In genomic region chr22:20102203-20102780, GRCh38 we compare ENCODE assay signal across 12 cellular contexts. TPM values are rescaled to one million over a fixed set of nuclear protein-coding genes. Genes with fewer than 3 reads are reported as not detected.
DNase-seq lines count a peak whose midpoint lies in the region; ATAC-seq, FAIRE-seq and TF ChIP-seq lines count a peak whose summit lies in the region.
"Had no signal": no experiment of that assay in that cellular context is flagged by ENCODE, and none has a peak within 500 bp of the region (broad histone marks: within the 10 kb centered on the region; RNA-seq: fewer than 3 reads in every experiment).

No MANE protein-coding gene starts in this region.

- H4K20me1 ChIP-seq in H1 (replicated peaks in 1 of 2; ENCODE audit: control insufficient read depth in 1 of 2, insufficient read depth in 2 of 2, low read length in 2 of 2) (peaks cover 14 to 44% of the 10 kb centered on the region in 2 experiments), osteoblast (ENCODE audit: insufficient read depth, low read length) (peaks cover 24% of the 10 kb centered on the region), hepatocyte (ENCODE audit: insufficient read depth, poor library complexity, severe bottlenecking) (no peaks in the 10 kb centered on the region)

- POLR2A ChIA-PET in H1 (lab: Charles Lee; ENCODE audit: partially characterized antibody) = interaction anchor here (22.7 to 29.4 kb wide), 2 partner anchors 7 to 9 kb away, joined by 598 read pairs; partner anchors contain the start of genes RANBP1 and TRMT2A

- TF ChIP-seq CTCF in VCaP (conservative IDR thresholded peaks at IDR 0.05) (peak; percentile 28), H1 (IDR thresholded peaks at IDR 0.05; ENCODE audit: control extremely low read depth in 1 of 3, insufficient read depth in 1 of 3, low read depth in 1 of 3, low read length in 3 of 3) (peak; percentile 30 to 45 (median 32)), osteoblast (IDR thresholded peaks at IDR 0.05; ENCODE audit: extremely low read depth, low read depth, low read length) (no peak), hepatocyte (IDR thresholded peaks at IDR 0.05; ENCODE audit: poor library complexity) (no peak)

- H2BK20ac ChIP-seq in H1 (ENCODE audit: low read length) = no peak overlapping the region

- H3K9me2 ChIP-seq in hepatocyte (replicated peaks; ENCODE audit: insufficient read depth) = no peaks in the 10 kb centered on the region

- peaks cover 0 to 6% (median 0%) of the 10 kb centered on the region in 4 experiments; a peak in 3 of 7 replicates for H3K4me1 ChIP-seq in H1 (replicated peaks in 1 of 4; ENCODE audit: control insufficient read depth in 3 of 4, insufficient read depth in 4 of 4, low read length in 3 of 4)
- no peaks in the 10 kb centered on the region for H3K4me1 ChIP-seq in osteoblast (ENCODE audit: insufficient read depth, low read length)
- H3K4me1 ChIP-seq in hepatocyte (ENCODE audit: insufficient read depth) = no peaks in the 10 kb centered on the region
- H3K4me1 ChIP-seq: vagina had no signal

- H3K23me2 ChIP-seq in H1 (ENCODE audit: low read depth, low read length) = no peaks in the 10 kb centered on the region

- H3K4me3 ChIP-seq in H1 (ENCODE audit: extremely low read depth in 1 of 4, insufficient read depth in 2 of 4, low read depth in 3 of 4, low read length in 4 of 4) (no peak overlapping the region), osteoblast (ENCODE audit: insufficient read depth, low read length) (no peak overlapping the region), hepatocyte (no peak overlapping the region)
- H3K4me3 ChIP-seq: GM23248, vagina had no signal

- H3K23ac ChIP-seq in H1 (ENCODE audit: insufficient read length) = no peak overlapping the region

- CTCF ChIA-PET in H1 (lab: Charles Lee; ENCODE audit: partially characterized antibody) = interaction anchor here (0.7 to 4.5 kb wide), 4 partner anchors 8 to 41 kb away, joined by 3 to 23 read pairs (median 8); no protein-coding TSS in a partner anchor

- FAIRE-seq in H1 (lab: Jason Lieb, UNC) = no peak

- H3K4me3 Mint-ChIP-seq in activated T-cell treated with anti-CD3 and anti-CD28 coated beads, Interleukin-2, amount 50 U/mL, for 24 hours = no peak overlapping the region
- no peak overlapping the region for H3K4me3 Mint-ChIP-seq in activated T-cell treated with anti-CD3 and anti-CD28 coated beads, Interleukin-2, amount 50 U/mL, for 4 hours
- H3K4me3 Mint-ChIP-seq: stimulated activated naive B cell treated with anti-CD40 and anti-IgM and Interleukin-4, amounts not matched to agents 10 μg/mL and 1 μg/mL and 100 μg/mL, for 72 hours had no signal

- no peaks in the 10 kb centered on the region for H3K27me3 Mint-ChIP-seq in activated T-cell treated with anti-CD3 and anti-CD28 coated beads, Interleukin-2, amount 50 U/mL, for 24 hours
- H3K27me3 Mint-ChIP-seq in activated T-cell treated with anti-CD3 and anti-CD28 coated beads, Interleukin-2, amount 50 U/mL, for 4 hours (ENCODE audit: low read depth) = no peaks in the 10 kb centered on the region
- H3K27me3 Mint-ChIP-seq: stimulated activated naive B cell treated with anti-CD40 and anti-IgM and Interleukin-4, amounts not matched to agents 10 μg/mL and 1 μg/mL and 100 μg/mL, for 72 hours had no signal

- TF ChIP-seq EP300 in H1 (IDR thresholded peaks at IDR 0.05; ENCODE audit: borderline replicate concordance in 1 of 2, low read depth in 2 of 2, low read length in 2 of 2) = no peak

- H3K56ac ChIP-seq in H1 (replicated peaks; ENCODE audit: insufficient read length, low read depth, low read length) = no peak overlapping the region

- H3K18ac ChIP-seq in H1 (ENCODE audit: extremely low read depth, low read length) = no peak overlapping the region

- H3K9ac ChIP-seq in H1 (replicated peaks in 1 of 4; ENCODE audit: extremely low read depth in 1 of 4, low read depth in 3 of 4, low read length in 3 of 4) = no peak overlapping the region
- H3K9ac ChIP-seq: GM23248, KMS-11 had no signal

- no peak overlapping the region for H4K8ac ChIP-seq in H1 (ENCODE audit: extremely low read depth, insufficient read depth, low read length)

- H2BK5ac ChIP-seq in H1 (ENCODE audit: low read depth, low read length) = no peak overlapping the region

- no peak overlapping the region for H3K4ac ChIP-seq in H1 (replicated peaks; ENCODE audit: insufficient read length, low read depth, low read length)

- H3K9me3 ChIP-seq in H1 (ENCODE audit: insufficient read depth in 2 of 2, low read depth in 1 of 2, low read length in 1 of 2) = no peaks in the 10 kb centered on the region
- no peaks in the 10 kb centered on the region for H3K9me3 ChIP-seq in osteoblast (ENCODE audit: low read depth, low read length)
- no peaks in the 10 kb centered on the region for H3K9me3 ChIP-seq in hepatocyte (ENCODE audit: low read depth)
- H3K9me3 ChIP-seq: vagina had no signal

- H2BK12ac ChIP-seq in H1 (ENCODE audit: low read depth, low read length) = no peak overlapping the region

- no peak overlapping the region for H4K91ac ChIP-seq in H1 (replicated peaks; ENCODE audit: insufficient read length, low read length)

- peak overlapping the region; percentile 38 for H3K27ac Mint-ChIP-seq in activated T-cell treated with anti-CD3 and anti-CD28 coated beads, Interleukin-2, amount 50 U/mL, for 24 hours
- H3K27ac Mint-ChIP-seq: stimulated activated naive B cell treated with anti-CD40 and anti-IgM and Interleukin-4, amounts not matched to agents 10 μg/mL and 1 μg/mL and 100 μg/mL, for 72 hours had no signal

- 91% methylated on average over 12 of the region's 12 CpGs; no CpG with 5 or more reads in 1 of the 2 experiments for WGBS in H1 (ENCODE audit: extremely low coverage in 1 of 2, insufficient coverage in 1 of 2, insufficient read length in 1 of 2, insufficient replicate concordance in 2 of 2, low coverage in 1 of 2, low lambda C conversion rate in 2 of 2, missing lambda C conversion rate in 1 of 2), 2 experiments
- 92% methylated on average over 12 of the region's 12 CpGs for WGBS in hepatocyte (ENCODE audit: low lambda C conversion rate, missing lambda C conversion rate)

- H3K36me3 ChIP-seq in H1 (ENCODE audit: control insufficient read depth in 2 of 4, insufficient read depth in 4 of 4, low read length in 3 of 4) (peaks cover 32 to 83% (median 55%) of the 10 kb centered on the region in 4 experiments), osteoblast (ENCODE audit: insufficient read depth, low read length) (peaks cover 75% of the 10 kb centered on the region), hepatocyte (replicated peaks; ENCODE audit: insufficient read depth, low read depth) (no peaks in the 10 kb centered on the region)

- H2AFZ ChIP-seq in H1 (ENCODE audit: low read length) (no peak overlapping the region), osteoblast (ENCODE audit: low read length) (no peak overlapping the region), hepatocyte (no peak overlapping the region)
- H2AFZ ChIP-seq: GM23248 had no signal

- TF ChIP-seq RAD21 in H1 (IDR thresholded peaks at IDR 0.05 in 1 of 2, conservative IDR thresholded peaks at IDR 0.05 in 1 of 2; ENCODE audit: low read depth in 2 of 2, low read length in 2 of 2) = no peak

- no peak overlapping the region for H2BK15ac ChIP-seq in H1 (ENCODE audit: low read length)

- ATAC-seq in activated T-cell treated with anti-CD3 and anti-CD28 coated beads, Interleukin-2, amount 50 U/mL, for 4 hours = no peak
- no peak for ATAC-seq in GM21825 (IDR thresholded peaks at IDR 0.05; ENCODE audit: unreplicated experiment)
- ATAC-seq: stimulated activated naive B cell treated with anti-CD40 and anti-IgM and Interleukin-4, amounts not matched to agents 10 μg/mL and 1 μg/mL and 100 μg/mL, for 72 hours had no signal

- H3K14ac ChIP-seq in H1 (ENCODE audit: insufficient read length) = no peak overlapping the region

- TF ChIP-seq POLR2A in H1 (IDR thresholded peaks at IDR 0.05; ENCODE audit: control extremely low read depth in 1 of 2, low read depth in 2 of 2, low read length in 2 of 2) = no peak

- H4K5ac ChIP-seq in H1 (ENCODE audit: insufficient read length, low read depth, low read length) = no peak overlapping the region

- H3K4me2 ChIP-seq in H1 (ENCODE audit: insufficient read depth in 1 of 2, low read depth in 2 of 2, low read length in 2 of 2) (no peak overlapping the region), osteoblast (ENCODE audit: insufficient read depth, low read length) (no peak overlapping the region), hepatocyte (no peak overlapping the region)
- H3K4me2 ChIP-seq: KMS-11 had no signal

- no peak overlapping the region for H2AK5ac ChIP-seq in H1 (ENCODE audit: low read depth, low read length)

- H3K27ac ChIP-seq in VCaP (no peak overlapping the region), H1 (ENCODE audit: low read depth, low read length) (no peak overlapping the region), osteoblast (ENCODE audit: low read depth, low read length) (no peak overlapping the region), hepatocyte (no peak overlapping the region)
- H3K27ac ChIP-seq: GM23248, KMS-11, vagina had no signal

- H2BK120ac ChIP-seq in H1 (replicated peaks; ENCODE audit: low read depth, low read length) = no peak overlapping the region

- H3K9me3 Mint-ChIP-seq in activated T-cell treated with anti-CD3 and anti-CD28 coated beads, Interleukin-2, amount 50 U/mL, for 24 hours = no peaks in the 10 kb centered on the region
- no peaks in the 10 kb centered on the region for H3K9me3 Mint-ChIP-seq in activated T-cell treated with anti-CD3 and anti-CD28 coated beads, Interleukin-2, amount 50 U/mL, for 4 hours
- H3K9me3 Mint-ChIP-seq: stimulated activated naive B cell treated with anti-CD40 and anti-IgM and Interleukin-4, amounts not matched to agents 10 μg/mL and 1 μg/mL and 100 μg/mL, for 72 hours had no signal

- peaks cover 94% of the 10 kb centered on the region for H3K36me3 Mint-ChIP-seq in activated T-cell treated with anti-CD3 and anti-CD28 coated beads, Interleukin-2, amount 50 U/mL, for 24 hours (ENCODE audit: low read depth)
- H3K36me3 Mint-ChIP-seq in activated T-cell treated with anti-CD3 and anti-CD28 coated beads, Interleukin-2, amount 50 U/mL, for 4 hours (ENCODE audit: insufficient read depth) = peaks cover 20% of the 10 kb centered on the region

- H3K79me2 ChIP-seq in H1 (ENCODE audit: control insufficient read depth in 1 of 2, insufficient read depth in 2 of 2, low read length in 2 of 2) (peaks cover 0 to 34% of the 10 kb centered on the region in 2 experiments), osteoblast (ENCODE audit: insufficient read depth, low read length) (peaks cover 79% of the 10 kb centered on the region), hepatocyte (peaks cover 20% of the 10 kb centered on the region)

- H3K27me3 ChIP-seq in H1 (replicated peaks in 1 of 4; ENCODE audit: control insufficient read depth in 3 of 4, extremely low read depth in 1 of 4, insufficient read depth in 3 of 4, low read length in 3 of 4) (no peaks in the 10 kb centered on the region), osteoblast (ENCODE audit: insufficient read depth, low read length) (no peaks in the 10 kb centered on the region), hepatocyte (no peaks in the 10 kb centered on the region)
- H3K27me3 ChIP-seq: vagina had no signal

- H3K79me1 ChIP-seq in H1 (ENCODE audit: low read depth, low read length) = peaks cover 16% of the 10 kb centered on the region

- peaks cover 51% of the 10 kb centered on the region for H3K4me1 Mint-ChIP-seq in activated T-cell treated with anti-CD3 and anti-CD28 coated beads, Interleukin-2, amount 50 U/mL, for 24 hours (ENCODE audit: low read depth)
- H3K4me1 Mint-ChIP-seq in activated T-cell treated with anti-CD3 and anti-CD28 coated beads, Interleukin-2, amount 50 U/mL, for 4 hours (ENCODE audit: low read depth) = peaks cover 45% of the 10 kb centered on the region

- no peak for DNase-seq in activated T-cell treated with anti-CD3 and anti-CD28 coated beads, Interleukin-2, amount 50 U/mL, for 24 hours
- DNase-seq in activated T-cell treated with anti-CD3 and anti-CD28 coated beads, Interleukin-2, amount 50 U/mL, for 4 hours = no peak
- DNase-seq in H1 (ENCODE audit: low read depth in 1 of 2, low spot score in 2 of 2) (no peak), osteoblast (ENCODE audit: insufficient read length, low spot score, missing footprints) (peak; percentile 36), DMS 273 treated with DMSO at 0.1 percent for 48 hours (lab: John Stamatoyannopoulos, UW) (no peak), hepatocyte (ENCODE audit: low spot score) (no peak)
- DNase-seq: GM23248; stimulated activated naive B cell treated with anti-CD40 and anti-IgM and Interleukin-4, amounts not matched to agents 10 μg/mL and 1 μg/mL and 100 μg/mL, for 72 hours had no signal

RNA-seq across cellular contexts. Expression of gene RANBP1, which starts 13.6 kb away (rescaled TPM):
- total RNA-seq in activated T-cell treated with anti-CD3 and anti-CD28 coated beads, Interleukin-2, amount 50 U/mL, for 4 hours = 100 to 1,000 TPM; 453 to 533 (median 503) TPM
- 484 and 495 TPM in 2 replicates for total RNA-seq in H1 (2021; fragmentation: NEBNext Ultra II Directional; extraction: Animal tissue kit (Norgen Biotek cat#: 25700))
- 343 and 465 TPM in 2 replicates for polyA plus RNA-seq in H1 (2011; rRNA removed)
- polyA plus RNA-seq in H1 (2011; cell fraction: cytosol; rRNA removed) = 587 TPM
- 423 TPM for polyA plus RNA-seq in H1 (2011; cell fraction: nucleus; rRNA removed)
- 421 to 441 TPM (median 430 TPM) in 4 replicates for polyA plus RNA-seq in H1 (2012, experiment 1 of 2)
- polyA plus RNA-seq in H1 (2012, experiment 2 of 2) = 333 TPM
- polyA plus RNA-seq in H1 (2013, experiment 1 of 2) = 541 TPM
- polyA plus RNA-seq in H1 (2013, experiment 2 of 2) = 525 TPM
- 220 and 269 TPM in 2 replicates for polyA minus RNA-seq in H1 (2011; rRNA and poly(A)+ RNA removed)
- 274 TPM for polyA minus RNA-seq in H1 (2011; cell fraction: cytosol; rRNA and poly(A)+ RNA removed)
- 169 TPM for polyA minus RNA-seq in H1 (2011; cell fraction: nucleus; rRNA and poly(A)+ RNA removed)
- 78.4 and 85.8 TPM in 2 replicates for total RNA-seq in osteoblast
- 223 and 227 TPM in 2 replicates for total RNA-seq in hepatocyte
- 189 and 192 TPM in 2 replicates for polyA plus RNA-seq in hepatocyte

RNA-seq across cellular contexts. Expression of gene TRMT2A, which starts 14.7 kb away (rescaled TPM):
- total RNA-seq in activated T-cell treated with anti-CD3 and anti-CD28 coated beads, Interleukin-2, amount 50 U/mL, for 4 hours = 100 to 1,000 TPM; 143 to 161 (median 146) TPM
- 44.9 and 47.9 TPM in 2 replicates for total RNA-seq in H1 (2021; fragmentation: NEBNext Ultra II Directional; extraction: Animal tissue kit (Norgen Biotek cat#: 25700))
- polyA plus RNA-seq in H1 (2011; rRNA removed) = 50.3 and 73.2 TPM in 2 replicates
- 65.7 TPM for polyA plus RNA-seq in H1 (2011; cell fraction: cytosol; rRNA removed)
- polyA plus RNA-seq in H1 (2011; cell fraction: nucleus; rRNA removed) = 307 TPM
- polyA plus RNA-seq in H1 (2012, experiment 1 of 2) = 45.4 to 62.4 TPM (median 53.1 TPM) in 4 replicates
- 32.7 TPM for polyA plus RNA-seq in H1 (2012, experiment 2 of 2)
- polyA plus RNA-seq in H1 (2013, experiment 1 of 2) = 36.2 TPM
- polyA plus RNA-seq in H1 (2013, experiment 2 of 2) = 32.7 TPM
- 23.1 and 26.5 TPM in 2 replicates for polyA minus RNA-seq in H1 (2011; rRNA and poly(A)+ RNA removed)
- 46.8 TPM for polyA minus RNA-seq in H1 (2011; cell fraction: cytosol; rRNA and poly(A)+ RNA removed)
- 94.9 TPM for polyA minus RNA-seq in H1 (2011; cell fraction: nucleus; rRNA and poly(A)+ RNA removed)
- total RNA-seq in osteoblast = 35.9 and 43.8 TPM in 2 replicates
- total RNA-seq in hepatocyte = 34.4 and 50.2 TPM in 2 replicates
- polyA plus RNA-seq in hepatocyte = 65.1 and 78.7 TPM in 2 replicates

RNA-seq across cellular contexts. Expression of gene DGCR8, which starts 22.3 kb away (rescaled TPM):
- 10 to 100 TPM; 56.2 to 65.3 (median 60.9) TPM for total RNA-seq in activated T-cell treated with anti-CD3 and anti-CD28 coated beads, Interleukin-2, amount 50 U/mL, for 4 hours
- total RNA-seq in H1 (2021; fragmentation: NEBNext Ultra II Directional; extraction: Animal tissue kit (Norgen Biotek cat#: 25700)) = 42.3 and 43.7 TPM in 2 replicates
- polyA plus RNA-seq in H1 (2011; rRNA removed) = 23.7 and 42.5 TPM in 2 replicates
- 36.9 TPM for polyA plus RNA-seq in H1 (2011; cell fraction: cytosol; rRNA removed)
- 172 TPM for polyA plus RNA-seq in H1 (2011; cell fraction: nucleus; rRNA removed)
- 33.0 to 43.7 TPM (median 38.6 TPM) in 4 replicates for polyA plus RNA-seq in H1 (2012, experiment 1 of 2)
- 12.7 TPM for polyA plus RNA-seq in H1 (2012, experiment 2 of 2)
- 26.6 TPM for polyA plus RNA-seq in H1 (2013, experiment 1 of 2)
- polyA plus RNA-seq in H1 (2013, experiment 2 of 2) = 22.8 TPM
- polyA minus RNA-seq in H1 (2011; rRNA and poly(A)+ RNA removed) = 31.8 and 33.0 TPM in 2 replicates
- 26.9 TPM for polyA minus RNA-seq in H1 (2011; cell fraction: cytosol; rRNA and poly(A)+ RNA removed)
- 60.0 TPM for polyA minus RNA-seq in H1 (2011; cell fraction: nucleus; rRNA and poly(A)+ RNA removed)
- 25.9 and 44.2 TPM in 2 replicates for total RNA-seq in osteoblast
- total RNA-seq in hepatocyte = 18.3 and 22.0 TPM in 2 replicates
- 10.8 and 12.2 TPM in 2 replicates for polyA plus RNA-seq in hepatocyte

RNA-seq across cellular contexts. Expression of gene ZDHHC8, which starts 29.3 kb away (rescaled TPM):
- 10 to 100 TPM; 88.2 to 99.5 (median 89.5) TPM for total RNA-seq in activated T-cell treated with anti-CD3 and anti-CD28 coated beads, Interleukin-2, amount 50 U/mL, for 4 hours
- 64.0 and 65.6 TPM in 2 replicates for total RNA-seq in H1 (2021; fragmentation: NEBNext Ultra II Directional; extraction: Animal tissue kit (Norgen Biotek cat#: 25700))
- polyA plus RNA-seq in H1 (2011; rRNA removed) (18.6 and 44.4 TPM in 2 replicates), hepatocyte (65.1 and 72.7 TPM in 2 replicates)
- 21.0 TPM for polyA plus RNA-seq in H1 (2011; cell fraction: cytosol; rRNA removed)
- 143 TPM for polyA plus RNA-seq in H1 (2011; cell fraction: nucleus; rRNA removed)
- 17.5 to 48.9 TPM (median 42.8 TPM) in 4 replicates for polyA plus RNA-seq in H1 (2012, experiment 1 of 2)
- polyA plus RNA-seq in H1 (2012, experiment 2 of 2) = 14.6 TPM
- 55.6 TPM for polyA plus RNA-seq in H1 (2013, experiment 1 of 2)
- polyA plus RNA-seq in H1 (2013, experiment 2 of 2) = 52.7 TPM
- 8.0 and 13.3 TPM in 2 replicates for polyA minus RNA-seq in H1 (2011; rRNA and poly(A)+ RNA removed)
- polyA minus RNA-seq in H1 (2011; cell fraction: cytosol; rRNA and poly(A)+ RNA removed) = 22.4 TPM
- polyA minus RNA-seq in H1 (2011; cell fraction: nucleus; rRNA and poly(A)+ RNA removed) = 26.6 TPM
- total RNA-seq in osteoblast (9.8 and 11.8 TPM in 2 replicates), hepatocyte (4.5 and 9.6 TPM in 2 replicates)

RNA-seq across cellular contexts. Expression of gene CCDC188, which starts 48.6 kb away (rescaled TPM):
- total RNA-seq in activated T-cell treated with anti-CD3 and anti-CD28 coated beads, Interleukin-2, amount 50 U/mL, for 4 hours = not detected
- not detected in 2 replicates for total RNA-seq in H1 (2021; fragmentation: NEBNext Ultra II Directional; extraction: Animal tissue kit (Norgen Biotek cat#: 25700))
- polyA plus RNA-seq in H1 (2011; rRNA removed) (not detected in 2 replicates), hepatocyte (not detected in 2 replicates)
- polyA plus RNA-seq in H1 (2011; cell fraction: cytosol; rRNA removed) = not detected
- polyA plus RNA-seq in H1 (2011; cell fraction: nucleus; rRNA removed) = not detected
- 0.22 TPM in 1 of 4 replicates, not detected in the others for polyA plus RNA-seq in H1 (2012, experiment 1 of 2)
- polyA plus RNA-seq in H1 (2012, experiment 2 of 2) = not detected
- not detected for polyA plus RNA-seq in H1 (2013, experiment 1 of 2)
- polyA plus RNA-seq in H1 (2013, experiment 2 of 2) = not detected
- polyA minus RNA-seq in H1 (2011; rRNA and poly(A)+ RNA removed) = not detected in 2 replicates
- not detected for polyA minus RNA-seq in H1 (2011; cell fraction: cytosol; rRNA and poly(A)+ RNA removed)
- polyA minus RNA-seq in H1 (2011; cell fraction: nucleus; rRNA and poly(A)+ RNA removed) = not detected
- total RNA-seq in osteoblast (0.36 and 0.59 TPM in 2 replicates), hepatocyte (not detected in 2 replicates)
- total RNA-seq: vagina had no signal

Comparison
In these comparisons a context has a peak if more than half of its experiments do, and no peak if none do; other contexts are left out.
1. CTCF ChIP-seq: peak in VCaP (single experiment) and H1 (3 of 3); none in osteoblast (single experiment) and hepatocyte (single experiment).